In genomic region chrX:104854188-104854587, GRCh38 we compare ENCODE assay signal across 1 cellular context.
TF ChIP-seq lines count a peak whose summit lies in the region.

No MANE protein-coding gene starts in this region.

TF ChIP-seq in GM12878, 131 proteins besides CTCF, POLR2A, EP300 and RAD21:
- TF ChIP-seq CUX1 (IDR thresholded peaks at IDR 0.05; ENCODE audit: insufficient replicate concordance, low read depth, low read length), result no peak
- no peak for TF ChIP-seq ESRRA (IDR thresholded peaks at IDR 0.05; ENCODE audit: low read length)
- 0 out of 2 replicates have a peak, but pooled peaks have one; percentile 21 for TF ChIP-seq NR2F1 (conservative IDR thresholded peaks at IDR 0.05)
- 0 out of 2 replicates have a peak, but pooled peaks have one; percentile 26 for TF ChIP-seq IKZF1 (conservative IDR thresholded peaks at IDR 0.05)
- TF ChIP-seq ATF7 (IDR thresholded peaks at IDR 0.05; ENCODE audit: low read depth), result peak; percentile 76
- TF ChIP-seq MTA2 (IDR thresholded peaks at IDR 0.05; ENCODE audit: low read depth), result peak; percentile 82
- no peak for TF ChIP-seq ZNF592 (IDR thresholded peaks at IDR 0.05)
- TF ChIP-seq BHLHE40 (IDR thresholded peaks at IDR 0.05; ENCODE audit: borderline replicate concordance in 1 of 2, low read depth in 2 of 2, low read length in 1 of 2), result peak in 1 of 2 experiments; percentile 17; a peak in 1 of 4 replicates
- peak; percentile 29; the same call in 1 of the 2 replicates for TF ChIP-seq RUNX3 (IDR thresholded peaks at IDR 0.05; ENCODE audit: low read length)
